In genomic region chr4:182014164-182014563, GRCh38 we compare ENCODE assay signal across 33 cellular contexts.
DNase-seq lines count a peak whose midpoint lies in the region; ATAC-seq, FAIRE-seq and TF ChIP-seq lines count a peak whose summit lies in the region.
"Had no signal": no experiment of that assay in that cellular context is flagged by ENCODE, and none has a peak within 500 bp of the region (broad histone marks: within the 10 kb centered on the region; RNA-seq: fewer than 3 reads in every experiment).

No MANE protein-coding gene starts in this region.

- peaks cover 4% of the 10 kb centered on the region; the same call in 2 of the 3 replicates for H3K4me1 Mint-ChIP-seq in GM23338
- peaks cover 11% of the 10 kb centered on the region for H3K4me1 Mint-ChIP-seq in glutamatergic neuron (ENCODE audit: low read depth, unreplicated experiment)
- no peaks in the 10 kb centered on the region for H3K4me1 Mint-ChIP-seq in naive thymus-derived CD4-positive, alpha-beta T cell
- H3K4me1 Mint-ChIP-seq: B cell; CD14-positive monocyte; CD4-positive, alpha-beta memory T cell; CD4-positive, CD25-positive, alpha-beta regulatory T cell; CD8-positive, alpha-beta memory T cell had no signal

- no peak overlapping the region for H3K9ac ChIP-seq in HepG2 (ENCODE audit: insufficient read depth, low read depth, low read length)
- H3K9ac ChIP-seq: BLaER1; BLaER1 treated with 17β-estradiol and CSF1 and Interleukin-3, amounts not matched to agents 10 nM and 100 nM had no signal

- BruUV-seq in HepG2 (replicated peaks; lab: Mats Ljungman, UMichigan), result no TSS peak

- no peaks in the 10 kb centered on the region for H4K20me1 ChIP-seq in HepG2 (ENCODE audit: insufficient read depth, low read length)
- H4K20me1 ChIP-seq in GM23338 (replicated peaks; ENCODE audit: insufficient read depth), result no peaks in the 10 kb centered on the region
- H4K20me1 ChIP-seq: BLaER1; BLaER1 treated with 17β-estradiol and CSF1 and Interleukin-3, amounts not matched to agents 10 nM and 100 nM had no signal

- peaks cover 16% of the 10 kb centered on the region for H3K9me2 ChIP-seq in GM23338 (ENCODE audit: insufficient read depth)

- ATAC-seq in HepG2 (no peak), right lobe of liver (no peak), GM23338 (no peak)
- ATAC-seq in naive thymus-derived CD4-positive, alpha-beta T cell, result no peak
- ATAC-seq: A549; CD8-positive, alpha-beta T cell had no signal

- no peaks in the 10 kb centered on the region for H3K79me2 ChIP-seq in HepG2 (ENCODE audit: insufficient read depth, low read length)
- no peaks in the 10 kb centered on the region for H3K79me2 ChIP-seq in GM23338 (replicated peaks; ENCODE audit: insufficient read depth)

- H3K27ac ChIP-seq in HepG2 (ENCODE audit: extremely low read length, insufficient read depth, low read length) (no peak overlapping the region), right lobe of liver (no peak overlapping the region), GM23338 (ENCODE audit: low read depth) (no peak overlapping the region)
- H3K27ac ChIP-seq in naive thymus-derived CD4-positive, alpha-beta T cell (ENCODE audit: low read depth, low read length), result no peak overlapping the region
- H3K27ac ChIP-seq: 22Rv1; A549; BLaER1; BLaER1 treated with 17β-estradiol and CSF1 and Interleukin-3, amounts not matched to agents 10 nM and 100 nM; C4-2B had no signal

- POLR2A ChIA-PET in HepG2 (lab: Yijun Ruan, JAX), result no interaction called here
- POLR2A ChIA-PET in naive thymus-derived CD4-positive, alpha-beta T cell (lab: Charles Lee), result no interaction called here

- no peak overlapping the region for H2AFZ ChIP-seq in HepG2 (ENCODE audit: low read length)
- H2AFZ ChIP-seq in GM23338, result no peak overlapping the region

- TF ChIP-seq POLR2A in HepG2 (IDR thresholded peaks at IDR 0.05; ENCODE audit: insufficient read depth in 1 of 2, low read depth in 2 of 2, low read length in 2 of 2) (no peak), right lobe of liver (IDR thresholded peaks at IDR 0.05) (no peak)

- no peak for FAIRE-seq in HepG2 (lab: Jason Lieb, UNC)
- FAIRE-seq: A549, D721Med had no signal

- no peak for TF ChIP-seq RAD21 in HepG2 (CRISPR knock-in tag; IDR thresholded peaks at IDR 0.05)

- H3K4me3 ChIP-seq in HepG2 (replicated peaks in 1 of 3; ENCODE audit: insufficient read depth in 1 of 3, low read depth in 2 of 3, low read length in 3 of 3), result no peak overlapping the region
- H3K4me3 ChIP-seq in right lobe of liver, result no peak overlapping the region
- no peak overlapping the region for H3K4me3 ChIP-seq in GM23338
- H3K4me3 ChIP-seq in naive thymus-derived CD4-positive, alpha-beta T cell (ENCODE audit: low read length), result no peak overlapping the region
- H3K4me3 ChIP-seq in BE2C (ENCODE audit: low read depth, low read length), result no peak overlapping the region
- H3K4me3 ChIP-seq: A549; BLaER1; BLaER1 treated with 17β-estradiol and CSF1 and Interleukin-3, amounts not matched to agents 10 nM and 100 nM had no signal

- H3K36me3 ChIP-seq in HepG2 (replicated peaks in 1 of 2; ENCODE audit: control insufficient read depth in 1 of 2, insufficient read depth in 2 of 2, low read length in 2 of 2), result no peaks in the 10 kb centered on the region
- no peaks in the 10 kb centered on the region for H3K36me3 ChIP-seq in right lobe of liver
- H3K36me3 ChIP-seq in GM23338 (ENCODE audit: insufficient read depth), result no peaks in the 10 kb centered on the region
- H3K36me3 ChIP-seq in naive thymus-derived CD4-positive, alpha-beta T cell (ENCODE audit: control insufficient read depth in 2 of 3, insufficient read depth in 3 of 3, low read length in 3 of 3), result no peaks in the 10 kb centered on the region
- no peaks in the 10 kb centered on the region for H3K36me3 ChIP-seq in BE2C
- H3K36me3 ChIP-seq: BLaER1; BLaER1 treated with 17β-estradiol and CSF1 and Interleukin-3, amounts not matched to agents 10 nM and 100 nM had no signal

- H3K9me3 Mint-ChIP-seq in GM23338 (no peaks in the 10 kb centered on the region), glutamatergic neuron (ENCODE audit: unreplicated experiment) (no peaks in the 10 kb centered on the region)
- H3K9me3 Mint-ChIP-seq in naive thymus-derived CD4-positive, alpha-beta T cell, result peaks cover 0 to 8% (median 0%) of the 10 kb centered on the region in 11 donors
- H3K9me3 Mint-ChIP-seq: CD8-positive, alpha-beta T cell had no signal

- 10% methylated on average over 5 of the region's 5 CpGs for WGBS in HepG2 (ENCODE audit: low lambda C conversion rate)
- 73% methylated on average over 5 of the region's 5 CpGs for WGBS in right lobe of liver (ENCODE audit: insufficient coverage, low coverage, low lambda C conversion rate, missing lambda C conversion rate)

- CTCF ChIA-PET in HepG2 (lab: Yijun Ruan, JAX; ENCODE audit: low intra/inter-chr PET ratio, low total read pairs), result no interaction called here
- CTCF ChIA-PET in naive thymus-derived CD4-positive, alpha-beta T cell (lab: Charles Lee), result no interaction called here

- H3K9me3 ChIP-seq in HepG2 (ENCODE audit: low read length), result no peaks in the 10 kb centered on the region
- H3K9me3 ChIP-seq in right lobe of liver, result no peaks in the 10 kb centered on the region
- H3K9me3 ChIP-seq in naive thymus-derived CD4-positive, alpha-beta T cell (ENCODE audit: control insufficient read depth in 2 of 3, low read length in 3 of 3), result no peaks in the 10 kb centered on the region
- H3K9me3 ChIP-seq in BE2C, result no peaks in the 10 kb centered on the region
- H3K9me3 ChIP-seq: A549, BLaER1, Caco-2 had no signal

- peak overlapping the region; percentile 40; the same call in 1 of the 2 replicates for H3K27ac Mint-ChIP-seq in GM23338
- peak overlapping the region; percentile 89 for H3K27ac Mint-ChIP-seq in glutamatergic neuron (ENCODE audit: unreplicated experiment)
- no peak overlapping the region for H3K27ac Mint-ChIP-seq in naive thymus-derived CD4-positive, alpha-beta T cell
- H3K27ac Mint-ChIP-seq: B cell; CD4-positive, alpha-beta memory T cell; CD4-positive, alpha-beta T cell; CD4-positive, CD25-positive, alpha-beta regulatory T cell; CD8-positive, alpha-beta memory T cell; CD8-positive, alpha-beta T cell had no signal

- H3K4me2 ChIP-seq in HepG2 (ENCODE audit: low read depth, low read length) (no peak overlapping the region), GM23338 (no peak overlapping the region)
- H3K4me2 ChIP-seq: A549; BLaER1; BLaER1 treated with 17β-estradiol and CSF1 and Interleukin-3, amounts not matched to agents 10 nM and 100 nM had no signal

- in situ Hi-C loops in HepG2 (cut with HindIII; ENCODE audit: extremely low pct_ligation_motif_present, low pct_unique_long_range_greater_than_20kb), result no loop called here

- H3K4me3 Mint-ChIP-seq in GM23338, result no peak overlapping the region
- H3K4me3 Mint-ChIP-seq in glutamatergic neuron (ENCODE audit: unreplicated experiment), result no peak overlapping the region
- H3K4me3 Mint-ChIP-seq in naive thymus-derived CD4-positive, alpha-beta T cell, result no peak overlapping the region
- H3K4me3 Mint-ChIP-seq: B cell; CD14-positive monocyte; CD4-positive, alpha-beta memory T cell; CD4-positive, alpha-beta T cell; CD4-positive, CD25-positive, alpha-beta regulatory T cell; CD8-positive, alpha-beta memory T cell; CD8-positive, alpha-beta T cell had no signal

- H3K27me3 Mint-ChIP-seq in GM23338 (ENCODE audit: insufficient read depth, low read depth, poor library complexity) (no peaks in the 10 kb centered on the region), glutamatergic neuron (ENCODE audit: unreplicated experiment) (peaks cover 5% of the 10 kb centered on the region)
- no peaks in the 10 kb centered on the region for H3K27me3 Mint-ChIP-seq in naive thymus-derived CD4-positive, alpha-beta T cell
- H3K27me3 Mint-ChIP-seq: B cell; CD4-positive, alpha-beta memory T cell; CD4-positive, alpha-beta T cell; CD4-positive, CD25-positive, alpha-beta regulatory T cell; CD8-positive, alpha-beta memory T cell had no signal

- TF ChIP-seq EP300 in HepG2 (IDR thresholded peaks at IDR 0.05; ENCODE audit: low read depth in 2 of 2, low read length in 2 of 2) (no peak), HepG2 (CRISPR knock-in tag; IDR thresholded peaks at IDR 0.05; ENCODE audit: borderline replicate concordance) (no peak)

- H3K27me3 ChIP-seq in HepG2 (ENCODE audit: control insufficient read depth in 1 of 2, insufficient read depth in 2 of 2, low read length in 2 of 2) (no peaks in the 10 kb centered on the region), right lobe of liver (no peaks in the 10 kb centered on the region), GM23338 (ENCODE audit: insufficient read depth) (no peaks in the 10 kb centered on the region), BE2C (no peaks in the 10 kb centered on the region)
- H3K27me3 ChIP-seq in naive thymus-derived CD4-positive, alpha-beta T cell (ENCODE audit: control insufficient read depth in 2 of 2, insufficient read depth in 2 of 2, low read length in 2 of 2), result no peaks in the 10 kb centered on the region
- H3K27me3 ChIP-seq: BLaER1; BLaER1 treated with 17β-estradiol and CSF1 and Interleukin-3, amounts not matched to agents 10 nM and 100 nM had no signal

- no peaks in the 10 kb centered on the region for H3K4me1 ChIP-seq in HepG2 (ENCODE audit: insufficient read depth, low read length)
- no peaks in the 10 kb centered on the region for H3K4me1 ChIP-seq in right lobe of liver
- H3K4me1 ChIP-seq in GM23338 (ENCODE audit: insufficient read depth), result peaks cover 5% of the 10 kb centered on the region; the same call in 1 of the 2 replicates
- H3K4me1 ChIP-seq in naive thymus-derived CD4-positive, alpha-beta T cell (ENCODE audit: control insufficient read depth in 2 of 2, insufficient read depth in 2 of 2, low read length in 2 of 2), result no peaks in the 10 kb centered on the region
- no peaks in the 10 kb centered on the region for H3K4me1 ChIP-seq in BE2C
- H3K4me1 ChIP-seq: A549, BLaER1, Caco-2 had no signal

- no peaks in the 10 kb centered on the region for H3F3A ChIP-seq in GM23338 (replicated peaks; ENCODE audit: low read depth)

- no peak for TF ChIP-seq CTCF in HepG2 (CRISPR knock-in tag; IDR thresholded peaks at IDR 0.05)
- TF ChIP-seq CTCF in right lobe of liver (IDR thresholded peaks at IDR 0.05), result no peak
- no peak for TF ChIP-seq CTCF in GM23338 (conservative IDR thresholded peaks at IDR 0.05; ENCODE audit: low read depth in 2 of 2)
- TF ChIP-seq CTCF in glutamatergic neuron (IDR thresholded peaks at IDR 0.05; ENCODE audit: partially characterized antibody, unreplicated experiment), result no peak
- TF ChIP-seq CTCF in BE2C (IDR thresholded peaks at IDR 0.05; ENCODE audit: low read depth, low read length), result no peak

- H3K36me3 Mint-ChIP-seq in GM23338 (ENCODE audit: low read depth) (peaks cover 3% of the 10 kb centered on the region; the same call in 1 of the 3 replicates), glutamatergic neuron (ENCODE audit: unreplicated experiment) (no peaks in the 10 kb centered on the region)
- H3K36me3 Mint-ChIP-seq in naive thymus-derived CD4-positive, alpha-beta T cell, result no peaks in the 10 kb centered on the region
- H3K36me3 Mint-ChIP-seq: CD14-positive monocyte; CD4-positive, alpha-beta memory T cell; CD4-positive, CD25-positive, alpha-beta regulatory T cell; CD8-positive, alpha-beta memory T cell; CD8-positive, alpha-beta T cell had no signal

- no peak for DNase-seq in HepG2 (ENCODE audit: low spot score)
- DNase-seq in right lobe of liver, result no peak
- DNase-seq in GM23338 (ENCODE audit: low spot score), result no peak
- no peak for DNase-seq in glutamatergic neuron
- no peak for DNase-seq in naive thymus-derived CD4-positive, alpha-beta T cell
- no peak for DNase-seq in BE2C
- DNase-seq: 8988T; ACHN; AML-193; C1 segment of cervical spinal cord; Caco-2; Calu3; CD4-positive, alpha-beta memory T cell; CD4-positive, alpha-beta T cell; CD4-positive, CD25-positive, alpha-beta regulatory T cell; CD8-positive, alpha-beta memory T cell; CD8-positive, alpha-beta T cell; COR-L47; DMS 273 treated with DMSO at 0.1 percent for 48 hours; DMS153; DMS53; DMS79; DMS79 treated with DMSO at 0.1 percent for 48 hours; DND-41; EL had no signal

- intact Hi-C loops in HepG2 (cut with micrococcal nuclease; ENCODE audit: unreplicated experiment) (no loop called here), right lobe of liver (cut with DNase I) (no loop called here)
- intact Hi-C loops in naive thymus-derived CD4-positive, alpha-beta T cell (cut with micrococcal nuclease), result no loop called here

Comparison
In these comparisons a context has a peak if more than half of its experiments do, and no peak if none do; other contexts are left out.
1. H3K27ac Mint-ChIP-seq: peak in GM23338 (single experiment) and glutamatergic neuron (single experiment); none in naive thymus-derived CD4-positive, alpha-beta T cell (0 of 9).